Comparison of ENCODE assay signal across 29 cellular contexts in genomic region chr13:60139272-60139671, GRCh38. TPM values are rescaled to one million over a fixed set of nuclear protein-coding genes. Genes with fewer than 3 reads are reported as not detected.
DNase-seq lines count a peak whose midpoint lies in the region; ATAC-seq and TF ChIP-seq lines count a peak whose summit lies in the region.
"Had no signal": no experiment of that assay in that cellular context is flagged by ENCODE, and none has a peak within 500 bp of the region (broad histone marks: within the 10 kb centered on the region; RNA-seq: fewer than 3 reads in every experiment).

No MANE protein-coding gene starts in this region.

- H3K23ac ChIP-seq in IMR-90 (ENCODE audit: low read depth, low read length): peak overlapping the region; percentile 44

- H3K4me3 ChIP-seq in AG04449 (ENCODE audit: low read depth, low read length): no peak overlapping the region
- no peak overlapping the region for H3K4me3 ChIP-seq in IMR-90 (ENCODE audit: insufficient read depth, low read depth, low read length)
- no peak overlapping the region for H3K4me3 ChIP-seq in esophagus muscularis mucosa
- H3K4me3 ChIP-seq: HAP-1, PC-9, psoas muscle, SK-N-MC had no signal

- H2BK15ac ChIP-seq in IMR-90 (ENCODE audit: low read depth, low read length): peak overlapping the region; percentile 34; the same call in 1 of the 3 replicates

- TF ChIP-seq CTCF in AG04449 (IDR thresholded peaks at IDR 0.05; ENCODE audit: insufficient read depth, low read length, missing control alignments): no peak
- no peak for TF ChIP-seq CTCF in IMR-90 (conservative IDR thresholded peaks at IDR 0.05; ENCODE audit: low read depth, low read length)
- no peak for TF ChIP-seq CTCF in esophagus muscularis mucosa (IDR thresholded peaks at IDR 0.05)

- H4K20me1 ChIP-seq in IMR-90 (ENCODE audit: insufficient read depth, low read length): no peaks in the 10 kb centered on the region; the same call in 1 of the 2 replicates

- no peaks in the 10 kb centered on the region for H3K36me3 ChIP-seq in IMR-90 (ENCODE audit: control insufficient read depth, insufficient read depth, low read length)
- H3K36me3 ChIP-seq in esophagus muscularis mucosa: no peaks in the 10 kb centered on the region
- H3K36me3 ChIP-seq: HAP-1 had no signal

- H3K27me3 ChIP-seq in IMR-90 (ENCODE audit: control insufficient read depth, insufficient read depth, low read length): no peaks in the 10 kb centered on the region
- H3K27me3 ChIP-seq in esophagus muscularis mucosa: no peaks in the 10 kb centered on the region

- 0 out of 2 replicates have a peak overlapping the region, but pooled peaks have one; percentile 6 for H3K18ac ChIP-seq in IMR-90 (ENCODE audit: low read depth, low read length)

- no TSS peak for BruUV-seq in IMR-90 (replicated peaks; lab: Mats Ljungman, UMichigan)

- POLR2A ChIA-PET in AG04449 (lab: Yijun Ruan, JAX) (no interaction called here), IMR-90 (lab: Charles Lee; ENCODE audit: unreplicated experiment) (no interaction called here)

- H3K9me1 ChIP-seq in IMR-90 (ENCODE audit: insufficient read depth, low read length): peaks cover 12% of the 10 kb centered on the region

- WGBS in IMR-90 (ENCODE audit: extremely low coverage in 2 of 2, insufficient read length in 1 of 2), 2 experiments: no CpG with 5 or more reads among the region's 3 CpGs
- 50% methylated on average over 3 of the region's 3 CpGs for WGBS in esophagus muscularis mucosa

- CTCF ChIA-PET in AG04449 (lab: Yijun Ruan, JAX) (interaction anchor here (1.2 kb wide), 1 partner anchor 34 kb away, joined by 3 read pairs; no protein-coding TSS in a partner anchor), IMR-90 (lab: Yijun Ruan, JAX) (interaction anchor here (0.6 to 1.1 kb wide), 2 partner anchors 20 to 233 kb away, joined by 3 read pairs; no protein-coding TSS in a partner anchor)

- ATAC-seq in IMR-90 (ENCODE audit: low read depth): peak; percentile 31; the same call in 1 of the 2 replicates
- ATAC-seq: activated T-cell treated with anti-CD3 and anti-CD28 coated beads, Interleukin-2, amount 50 U/mL, for 4 hours; HepG2; naive thymus-derived CD8-positive, alpha-beta T cell; psoas muscle; stimulated activated naive B cell treated with anti-CD40 and anti-IgM and Interleukin-4, amounts not matched to agents 10 μg/mL and 1 μg/mL and 100 μg/mL, for 72 hours had no signal

- H3K4me1 ChIP-seq in IMR-90 (ENCODE audit: control insufficient read depth, insufficient read depth, low read length): peaks cover 9% of the 10 kb centered on the region
- H3K4me1 ChIP-seq in esophagus muscularis mucosa: no peaks in the 10 kb centered on the region
- H3K4me1 ChIP-seq: psoas muscle had no signal

- H3K56ac ChIP-seq in IMR-90 (ENCODE audit: extremely low read depth, insufficient read depth, low read length): no peak overlapping the region

- peak overlapping the region; percentile 32; the same call in 1 of the 2 replicates for H3K4me2 ChIP-seq in IMR-90 (ENCODE audit: low read depth, low read length)
- H3K4me2 ChIP-seq: PC-9 had no signal

- H2BK120ac ChIP-seq in IMR-90 (ENCODE audit: low read depth, low read length): peak overlapping the region; percentile 66

- peak overlapping the region; percentile 80; the same call in 1 of the 2 replicates for H3K14ac ChIP-seq in IMR-90 (replicated peaks; ENCODE audit: low read depth, low read length)

- peaks cover 33 to 60% of the 10 kb centered on the region in 2 experiments for H3K79me1 ChIP-seq in IMR-90 (ENCODE audit: low read depth in 1 of 2, low read length in 2 of 2)

- no peak for TF ChIP-seq RAD21 in IMR-90 (IDR thresholded peaks at IDR 0.05; ENCODE audit: low read length)

- no peak overlapping the region for H3K27ac ChIP-seq in IMR-90 (ENCODE audit: insufficient read depth, low read length)
- H3K27ac ChIP-seq in esophagus muscularis mucosa (replicated peaks in 1 of 4): no peak overlapping the region
- H3K27ac ChIP-seq: PC-9, psoas muscle, SK-N-MC had no signal

- H4K5ac ChIP-seq in IMR-90 (ENCODE audit: low read depth, low read length): peak overlapping the region; percentile 27; the same call in 1 of the 2 replicates

- H4K91ac ChIP-seq in IMR-90 (ENCODE audit: insufficient read depth, low read depth, low read length): 0 out of 2 replicates have a peak overlapping the region, but pooled peaks have one; percentile 29

- TF ChIP-seq POLR2A in IMR-90 (IDR thresholded peaks at IDR 0.05; ENCODE audit: low read depth, low read length) (no peak), esophagus muscularis mucosa (IDR thresholded peaks at IDR 0.05; ENCODE audit: low read depth) (no peak)

- in situ Hi-C loops in IMR-90 (cut with MboI; ENCODE audit: low sequenced_read_pairs): no loop called here

- TF ChIP-seq EP300 in esophagus muscularis mucosa (IDR thresholded peaks at IDR 0.05): no peak

- no peaks in the 10 kb centered on the region for H3K9me3 ChIP-seq in IMR-90 (ENCODE audit: control insufficient read depth, insufficient read depth, low read length)
- no peaks in the 10 kb centered on the region for H3K9me3 ChIP-seq in esophagus muscularis mucosa
- H3K9me3 ChIP-seq: HAP-1, psoas muscle had no signal

- dilution Hi-C loops in IMR-90 (cut with HindIII; ENCODE audit: low sequenced_read_pairs, unreplicated experiment): no loop called here

- intact Hi-C loops in IMR-90 (cut with micrococcal nuclease) (no loop called here), posterior cingulate gyrus (cut with DNase I) (no loop called here), esophagus muscularis mucosa (cut with DNase I) (no loop called here)

- H3K4ac ChIP-seq in IMR-90 (ENCODE audit: low read depth, low read length): peak overlapping the region; percentile 46; the same call in 1 of the 2 replicates

- peak overlapping the region; percentile 50 for H2BK5ac ChIP-seq in IMR-90 (ENCODE audit: low read depth, low read length, poor library complexity, severe bottlenecking)

- no peak overlapping the region for H3K9ac ChIP-seq in IMR-90 (ENCODE audit: low read depth, low read length)

- peak overlapping the region in 1 of 2 experiments; percentile 56; a peak in 1 of 4 replicates for H4K8ac ChIP-seq in IMR-90 (ENCODE audit: low read depth in 2 of 2, low read length in 2 of 2)

- H2AK9ac ChIP-seq in IMR-90 (replicated peaks; ENCODE audit: low read depth, low read length, poor library complexity): no peak overlapping the region

- H2AK5ac ChIP-seq in IMR-90 (ENCODE audit: low read depth, low read length): peak overlapping the region; percentile 72; the same call in 1 of the 2 replicates

- peak; percentile 17 for DNase-seq in AG04449 (ENCODE audit: low read depth, low spot score)
- DNase-seq in IMR-90: peak; percentile 43
- peak; percentile 32 for DNase-seq in brain pericyte (ENCODE audit: low read depth, low spot score)
- peak; percentile 30 for DNase-seq in kidney tubule cell (ENCODE audit: low spot score)
- no peak for DNase-seq in iPS-NIHi7 (ENCODE audit: extremely low spot score)
- no peak for DNase-seq in posterior cingulate gyrus
- no peak for DNase-seq in esophagus muscularis mucosa (ENCODE audit: extremely low spot score)
- no peak for DNase-seq in DMS53 treated with DMSO at 0.1 percent for 48 hours (lab: John Stamatoyannopoulos, UW; ENCODE audit: unreplicated experiment)
- DNase-seq: 8988T; activated CD4-positive, CD25-positive, alpha-beta regulatory T cell; activated gamma-delta T cell; activated naive CD8-positive, alpha-beta T cell treated with anti-CD3 and anti-CD28 coated beads for 36 hours; activated T-cell treated with anti-CD3 and anti-CD28 coated beads, Interleukin-2, amount 50 U/mL, for 4 hours; CD4-positive, alpha-beta memory T cell; cerebellar nuclear complex; glutamatergic neuron; Karpas-422; naive thymus-derived CD8-positive, alpha-beta T cell; NCI-H1436; NCI-H2081 treated with DMSO at 0.1 percent for 48 hours; NCI-H2227 treated with DMSO at 0.1 percent for 48 hours; NCI-H526 treated with DMSO at 0.1 percent for 48 hours; PC-9; psoas muscle; stimulated activated naive B cell treated with anti-CD40 and anti-IgM and Interleukin-4, amounts not matched to agents 10 μg/mL and 1 μg/mL and 100 μg/mL, for 72 hours; substantia nigra had no signal

- H2BK20ac ChIP-seq in IMR-90 (ENCODE audit: low read depth, low read length): peak overlapping the region; percentile 80

- peak overlapping the region; percentile 61 for H2AFZ ChIP-seq in IMR-90 (replicated peaks; ENCODE audit: low read length, poor library complexity)
- H2AFZ ChIP-seq: PC-9 had no signal

TF ChIP-seq in IMR-90, 13 proteins besides CTCF, POLR2A, EP300 and RAD21:
- TF ChIP-seq USF2 (IDR thresholded peaks at IDR 0.05; ENCODE audit: low read depth, low read length) (no peak), MXI1 (IDR thresholded peaks at IDR 0.05; ENCODE audit: borderline replicate concordance, low read depth, low read length) (no peak), RCOR1 (IDR thresholded peaks at IDR 0.05; ENCODE audit: insufficient replicate concordance, low read length) (no peak), BHLHE40 (IDR thresholded peaks at IDR 0.05; ENCODE audit: low read depth, low read length) (no peak), ELK1 (IDR thresholded peaks at IDR 0.05; ENCODE audit: borderline replicate concordance, low read depth, low read length) (no peak), CEBPB (IDR thresholded peaks at IDR 0.05; ENCODE audit: low read depth, low read length) (no peak), SMC3 (IDR thresholded peaks at IDR 0.05; ENCODE audit: low read depth, low read length) (no peak), MAFK (IDR thresholded peaks at IDR 0.05; ENCODE audit: low read depth, low read length) (no peak)

RNA-seq across cellular contexts. Expression of gene DIAPH3, which starts 24.5 kb away (rescaled TPM):
- total RNA-seq in IMR-90 (2012; rRNA removed) (9.3 and 16.1 TPM in 2 replicates), esophagus muscularis mucosa (1 to 10 TPM in 1 of 4 donors, under 1 TPM in 3; under 0.01 to 1.0 (median 0.41) TPM)
- 8.5 and 8.9 TPM in 2 replicates for polyA plus RNA-seq in IMR-90 (2012; rRNA removed)
- polyA plus RNA-seq in IMR-90 (2012; cell fraction: cytosol; rRNA removed): 1.3 and 1.5 TPM in 2 replicates
- 1.0 and 5.1 TPM in 2 replicates for polyA plus RNA-seq in IMR-90 (2012; cell fraction: nucleus; rRNA removed; ENCODE audit: low replicate concordance)
- total RNA-seq: CD4-positive, alpha-beta memory T cell; naive thymus-derived CD8-positive, alpha-beta T cell had no signal

Comparison
In these comparisons a context has a peak if more than half of its experiments do, and no peak if none do; other contexts are left out.
1. DNase-seq: peak in AG04449 (single experiment), IMR-90 (single experiment), brain pericyte (single experiment) and kidney tubule cell (single experiment); none in iPS-NIHi7 (single experiment), posterior cingulate gyrus (0 of 10), esophagus muscularis mucosa (single experiment) and DMS53 treated with DMSO at 0.1 percent for 48 hours (single experiment).